In the genomic region with DNA sequence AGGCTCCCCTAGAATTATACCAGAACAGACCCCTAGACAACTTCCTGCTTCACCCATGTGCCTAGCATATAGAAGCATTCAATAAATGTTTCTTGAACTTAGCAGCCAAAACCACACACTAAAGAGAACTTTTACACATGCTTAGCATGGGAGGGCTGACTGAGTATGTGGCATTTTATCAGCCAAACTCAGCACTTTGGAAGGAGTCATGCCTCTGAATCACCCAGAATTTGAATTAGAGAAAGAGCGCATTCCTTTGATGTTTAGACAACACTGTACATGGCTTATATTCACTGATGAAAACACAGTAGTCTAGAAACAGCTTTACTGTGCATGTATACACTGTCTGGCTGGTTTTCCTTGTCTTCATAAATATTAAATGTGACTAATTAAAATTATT, we compare ENCODE assay signal across 18 cellular contexts. TPM values are rescaled to one million over a fixed set of nuclear protein-coding genes. Genes with fewer than 3 reads are reported as not detected.
A peak's percentile ranks its signal among the peaks of the same experiment; 100 is the strongest.
DNase-seq lines count a peak whose midpoint lies in the region; TF ChIP-seq lines count a peak whose summit lies in the region.
"Had no signal": no experiment of that assay in that cellular context is flagged by ENCODE, and none has a peak within 500 bp of the region (broad histone marks: within the 10 kb centered on the region; RNA-seq: fewer than 3 reads in every experiment).

No MANE protein-coding gene starts in this region.

- no peak overlapping the region for H3K9ac ChIP-seq in smooth muscle cell (ENCODE audit: low read depth)

- intact Hi-C loops in spleen (cut with DNase I; ENCODE audit: low total_unique reads) (no loop called here), thyroid gland (cut with DNase I) (loop anchor here (10.0 kb wide), 1 partner anchor 836 kb away; no protein-coding TSS in a partner anchor)

- H3K79me2 ChIP-seq in smooth muscle cell (ENCODE audit: low read depth), result no peaks in the 10 kb centered on the region

- H3K4me3 ChIP-seq in fibroblast of pulmonary artery (replicated peaks; ENCODE audit: low read depth, low read length), result no peak overlapping the region
- H3K4me3 ChIP-seq in smooth muscle cell, result no peak overlapping the region
- no peak overlapping the region for H3K4me3 ChIP-seq in suprapubic skin
- H3K4me3 ChIP-seq in spleen, result no peak overlapping the region
- no peak overlapping the region for H3K4me3 ChIP-seq in thyroid gland (replicated peaks in 1 of 3)
- H3K4me3 ChIP-seq: esophagus muscularis mucosa, thoracic aorta had no signal

- no peak for TF ChIP-seq CTCF in fibroblast of pulmonary artery (IDR thresholded peaks at IDR 0.05; ENCODE audit: low read length, missing control alignments)
- no peak for TF ChIP-seq CTCF in smooth muscle cell (IDR thresholded peaks at IDR 0.05; ENCODE audit: borderline replicate concordance, insufficient read depth, poor library complexity, severe bottlenecking)
- TF ChIP-seq CTCF in suprapubic skin (IDR thresholded peaks at IDR 0.05), result no peak
- no peak for TF ChIP-seq CTCF in spleen (IDR thresholded peaks at IDR 0.05 in 8 of 11, conservative IDR thresholded peaks at IDR 0.05 in 3 of 11)
- TF ChIP-seq CTCF in thyroid gland (IDR thresholded peaks at IDR 0.05), result no peak

- DNase-seq in H4 (ENCODE audit: low spot score) (peak; percentile 65), SW480 (ENCODE audit: low spot score) (peak; percentile 18), fibroblast of pulmonary artery (ENCODE audit: low read depth) (peak; percentile 41), smooth muscle cell (lab: John Stamatoyannopoulos, UW; ENCODE audit: unreplicated experiment) (no peak), suprapubic skin (ENCODE audit: low spot score in 2 of 2) (no peak), spleen (no peak), thyroid gland (no peak)
- no peak for DNase-seq in stimulated activated naive CD4-positive, alpha-beta T cell treated with Interleukin-2 at 50 U/mL for 16 hours (lab: John Stamatoyannopoulos, UW)
- DNase-seq: activated CD8-positive, alpha-beta memory T cell treated with anti-CD3 and anti-CD28 coated beads for 24 hours; activated naive CD4-positive, alpha-beta T cell; Caco-2; NCI-H146; NCI-H82; SHP77 had no signal

- TF ChIP-seq EP300 in suprapubic skin (IDR thresholded peaks at IDR 0.05), result no peak

- H3K9me3 ChIP-seq in smooth muscle cell (replicated peaks; ENCODE audit: low read depth), result no peaks in the 10 kb centered on the region
- H3K9me3 ChIP-seq in suprapubic skin, result no peaks in the 10 kb centered on the region
- no peaks in the 10 kb centered on the region for H3K9me3 ChIP-seq in spleen
- H3K9me3 ChIP-seq in thyroid gland, result no peaks in the 10 kb centered on the region
- H3K9me3 ChIP-seq: Caco-2, esophagus muscularis mucosa, thoracic aorta had no signal

- H3K27me3 ChIP-seq in smooth muscle cell (ENCODE audit: low read depth) (no peaks in the 10 kb centered on the region), suprapubic skin (no peaks in the 10 kb centered on the region), spleen (replicated peaks in 1 of 7) (no peaks in the 10 kb centered on the region), thyroid gland (no peaks in the 10 kb centered on the region)
- H3K27me3 ChIP-seq: esophagus muscularis mucosa had no signal

- peak overlapping the region; percentile 74 for H3K4me2 ChIP-seq in smooth muscle cell

- TF ChIP-seq POLR2A in suprapubic skin (IDR thresholded peaks at IDR 0.05) (no peak), spleen (IDR thresholded peaks at IDR 0.05) (no peak), thyroid gland (IDR thresholded peaks at IDR 0.05) (no peak)

- H3K36me3 ChIP-seq in smooth muscle cell (ENCODE audit: low read depth) (no peaks in the 10 kb centered on the region), suprapubic skin (no peaks in the 10 kb centered on the region), spleen (no peaks in the 10 kb centered on the region), thyroid gland (no peaks in the 10 kb centered on the region)
- H3K36me3 ChIP-seq: esophagus muscularis mucosa, thoracic aorta had no signal

- 14% methylated on average over 1 of the region's 1 CpG for WGBS in smooth muscle cell (ENCODE audit: low lambda C conversion rate)
- 63% methylated on average over 1 of the region's 1 CpG for WGBS in suprapubic skin
- 91 to 100% (median 98%) methylated on average over 1 of the region's 1 CpG for WGBS in spleen, 5 donors
- 79 to 85% methylated on average over 1 of the region's 1 CpG for WGBS in thyroid gland, 2 donors

- peak overlapping the region; percentile 85 for H3K27ac ChIP-seq in smooth muscle cell (ENCODE audit: low read depth)
- H3K27ac ChIP-seq in suprapubic skin, result no peak overlapping the region
- no peak overlapping the region for H3K27ac ChIP-seq in spleen
- no peak overlapping the region for H3K27ac ChIP-seq in thyroid gland
- H3K27ac ChIP-seq: esophagus muscularis mucosa, thoracic aorta had no signal

- H3F3A ChIP-seq in smooth muscle cell (ENCODE audit: low read depth), result peaks cover 8% of the 10 kb centered on the region

- H3K4me1 ChIP-seq in smooth muscle cell (ENCODE audit: low read depth) (peaks cover 8% of the 10 kb centered on the region), suprapubic skin (peaks cover 16% of the 10 kb centered on the region), spleen (no peaks in the 10 kb centered on the region), thyroid gland (peaks cover 5 to 10% of the 10 kb centered on the region in 2 donors)
- H3K4me1 ChIP-seq: Caco-2, esophagus muscularis mucosa had no signal

- H4K20me1 ChIP-seq in smooth muscle cell (ENCODE audit: low read depth), result no peaks in the 10 kb centered on the region

- no peak overlapping the region for H2AFZ ChIP-seq in smooth muscle cell (ENCODE audit: low read depth)

RNA-seq across cellular contexts. Expression of a gene that starts 26.1 kb away (rescaled TPM):
- 0.10 and 0.45 TPM in 2 replicates for total RNA-seq in H4 (2014; rRNA removed; shearing (Covaris generic))
- total RNA-seq in smooth muscle cell (0.40 and 11.1 TPM in 2 replicates), suprapubic skin (1 to 10 TPM in 2 of 4 donors, under 1 TPM in 2; 0.13 to 3.1 (median 1.4) TPM), spleen (under 1 TPM in 4 of 7 donors, not detected in 3; 0.23 to 0.91 (median 0.53) TPM), thyroid gland (10 to 100 TPM in 2 of 4 donors, 1 to 10 TPM in 1, under 1 TPM in 1; 0.81 to 14.6 (median 8.5) TPM)
- polyA plus RNA-seq in smooth muscle cell (1.1 and 1.7 TPM in 2 replicates), spleen (under 1 TPM in 1 of 3 donors, not detected in 2; under 0.01 TPM)
- total RNA-seq: Caco-2, osteocyte, thoracic aorta had no signal
- polyA plus RNA-seq: IgD-negative memory B cell had no signal

Comparison
In these comparisons a context has a peak if more than half of its experiments do, and no peak if none do; other contexts are left out.
1. DNase-seq: peak in H4 (single experiment), SW480 (single experiment) and fibroblast of pulmonary artery (single experiment); none in smooth muscle cell (single experiment), suprapubic skin (0 of 2), spleen (single experiment), stimulated activated naive CD4-positive, alpha-beta T cell treated with Interleukin-2 at 50 U/mL for 16 hours (single experiment) and thyroid gland (0 of 2).